ENCODE assay signal across 21 cellular contexts in genomic region chr3:186150234-186150830, GRCh38. TPM values are rescaled to one million over a fixed set of nuclear protein-coding genes. Genes with fewer than 3 reads are reported as not detected.
A peak's percentile ranks its signal among the peaks of the same experiment; 100 is the strongest.
DNase-seq lines count a peak whose midpoint lies in the region; ATAC-seq, FAIRE-seq and TF ChIP-seq lines count a peak whose summit lies in the region.
"Had no signal": no experiment of that assay in that cellular context is flagged by ENCODE, and none has a peak within 500 bp of the region (broad histone marks: within the 10 kb centered on the region; RNA-seq: fewer than 3 reads in every experiment).

No MANE protein-coding gene starts in this region.

- intact Hi-C loops in pancreas (cut with DNase I) (no loop called here), tibial artery (cut with DNase I; ENCODE audit: low total_unique reads) (no loop called here)

- no peak for FAIRE-seq in pancreas (lab: Jason Lieb, UNC)
- FAIRE-seq: G401.6, HTR-8/SVneo had no signal

- H2AFZ ChIP-seq in OCI-LY3 (ENCODE audit: low read depth, low read length), result no peak overlapping the region

- H3K4me2 ChIP-seq in OCI-LY3 (ENCODE audit: low read length), result 0 out of 2 replicates have a peak overlapping the region, but pooled peaks have one; percentile 1
- H3K4me2 ChIP-seq: KMS-11 had no signal

- CTCF ChIA-PET in activated CD4-positive, alpha-beta T cell treated with anti-CD3 and anti-CD28 coated beads, Interleukin-2, amount 10 ng/mL, durations not matched to agents 7 days and 5 days (lab: Charles Lee), result no interaction called here

- no peak overlapping the region for H3K4me3 ChIP-seq in OCI-LY3 (ENCODE audit: low read length)
- no peak overlapping the region for H3K4me3 ChIP-seq in endodermal cell (ENCODE audit: low read length)
- no peak overlapping the region for H3K4me3 ChIP-seq in pancreas
- H3K4me3 ChIP-seq in tibial artery, result no peak overlapping the region
- H3K4me3 ChIP-seq: SK-N-MC had no signal

- H3K4me1 ChIP-seq in OCI-LY3 (ENCODE audit: low read length), result peaks cover 41% of the 10 kb centered on the region
- H3K4me1 ChIP-seq in endodermal cell (ENCODE audit: control insufficient read depth, insufficient read depth, low read length), result no peaks in the 10 kb centered on the region
- H3K4me1 ChIP-seq in pancreas, result peaks cover 16 to 38% (median 34%) of the 10 kb centered on the region in 3 donors
- no peaks in the 10 kb centered on the region for H3K4me1 ChIP-seq in tibial artery

- no peaks in the 10 kb centered on the region for H3K79me2 ChIP-seq in OCI-LY3 (ENCODE audit: low read length)

- peaks cover 38% of the 10 kb centered on the region for H3K27me3 Mint-ChIP-seq in activated CD4-positive, alpha-beta T cell treated with anti-CD3 and anti-CD28 coated beads, Interleukin-2, amount 10 ng/mL, durations not matched to agents 7 days and 5 days
- H3K27me3 Mint-ChIP-seq in endodermal cell (ENCODE audit: insufficient read depth), result peaks cover 52% of the 10 kb centered on the region

- H3K36me3 ChIP-seq in OCI-LY3 (replicated peaks; ENCODE audit: low read depth, low read length), result peaks cover 4% of the 10 kb centered on the region
- no peaks in the 10 kb centered on the region for H3K36me3 ChIP-seq in endodermal cell (ENCODE audit: control insufficient read depth, insufficient read depth, low read length)
- H3K36me3 ChIP-seq in pancreas, result no peaks in the 10 kb centered on the region
- peaks cover 9 to 15% (median 13%) of the 10 kb centered on the region in 3 donors for H3K36me3 ChIP-seq in tibial artery

- TF ChIP-seq CTCF in OCI-LY3 (IDR thresholded peaks at IDR 0.05; ENCODE audit: low read depth, low read length) (no peak), endodermal cell (conservative IDR thresholded peaks at IDR 0.05) (no peak), pancreas (IDR thresholded peaks at IDR 0.05) (no peak), tibial artery (IDR thresholded peaks at IDR 0.05) (no peak)

- H3K27ac ChIP-seq in OCI-LY3 (ENCODE audit: low read length), result no peak overlapping the region
- no peak overlapping the region for H3K27ac ChIP-seq in endodermal cell (ENCODE audit: low read depth, low read length)
- H3K27ac ChIP-seq in pancreas, result peak overlapping the region; percentile 54 to 74 (median 68)
- no peak overlapping the region for H3K27ac ChIP-seq in caudate nucleus (ENCODE audit: low read depth, low read length)
- H3K27ac ChIP-seq in tibial artery, result no peak overlapping the region
- H3K27ac ChIP-seq: C4-2B, KMS-11, SK-N-MC had no signal

- ATAC-seq in pancreas, result peak; percentile 85 to 92 (median 88)
- ATAC-seq in GM21717 (IDR thresholded peaks at IDR 0.05; ENCODE audit: unreplicated experiment), result no peak
- ATAC-seq: PC-3 had no signal

- H3K4me1 Mint-ChIP-seq in activated CD4-positive, alpha-beta T cell treated with anti-CD3 and anti-CD28 coated beads, Interleukin-2, amount 10 ng/mL, durations not matched to agents 7 days and 5 days, result peaks cover 26% of the 10 kb centered on the region
- no peaks in the 10 kb centered on the region for H3K4me1 Mint-ChIP-seq in endodermal cell

- H3K4me3 Mint-ChIP-seq in activated CD4-positive, alpha-beta T cell treated with anti-CD3 and anti-CD28 coated beads, Interleukin-2, amount 10 ng/mL, durations not matched to agents 7 days and 5 days, result no peak overlapping the region
- H3K4me3 Mint-ChIP-seq in endodermal cell, result no peak overlapping the region

- no peaks in the 10 kb centered on the region for H3K9me3 ChIP-seq in OCI-LY3 (ENCODE audit: insufficient read depth, low read length)
- no peaks in the 10 kb centered on the region for H3K9me3 ChIP-seq in endodermal cell (ENCODE audit: control insufficient read depth, low read length)
- no peaks in the 10 kb centered on the region for H3K9me3 ChIP-seq in pancreas
- no peaks in the 10 kb centered on the region for H3K9me3 ChIP-seq in tibial artery

- WGBS in endodermal cell (ENCODE audit: insufficient coverage in 1 of 2, insufficient read length in 1 of 2), 2 experiments, result 75 to 79% methylated on average over 7 to 8 of the region's 8 CpGs
- 28 to 36% methylated on average over 8 of the region's 8 CpGs for WGBS in pancreas, 2 donors

- no peak for DNase-seq in activated CD4-positive, alpha-beta T cell treated with anti-CD3 and anti-CD28 coated beads, Interleukin-2, amount 10 ng/mL, durations not matched to agents 7 days and 5 days
- no peak for DNase-seq in activated CD4-positive, alpha-beta T cell treated with anti-CD3 and anti-CD28 coated beads for 4 hours
- DNase-seq in endodermal cell, result peak; percentile 59
- peak; percentile 69 to 94 (median 89) for DNase-seq in pancreas
- DNase-seq in caudate nucleus (lab: John Stamatoyannopoulos, UW), result no peak
- no peak for DNase-seq in tibial artery
- DNase-seq: 8988T, NCI-H1105 treated with DMSO at 0.1 percent for 48 hours, NCI-H2029 treated with DMSO at 0.1 percent for 48 hours, NCI-H226, NCI-H510A treated with DMSO at 0.1 percent for 48 hours, NCI-H748 treated with DMSO at 0.1 percent for 48 hours, PC-3, SHP77 had no signal

- peak overlapping the region; percentile 48 for H3K27ac Mint-ChIP-seq in activated CD4-positive, alpha-beta T cell treated with anti-CD3 and anti-CD28 coated beads, Interleukin-2, amount 10 ng/mL, durations not matched to agents 7 days and 5 days
- H3K27ac Mint-ChIP-seq in endodermal cell, result no peak overlapping the region

- no peaks in the 10 kb centered on the region for H3K9me3 Mint-ChIP-seq in activated CD4-positive, alpha-beta T cell treated with anti-CD3 and anti-CD28 coated beads, Interleukin-2, amount 10 ng/mL, durations not matched to agents 7 days and 5 days
- no peaks in the 10 kb centered on the region for H3K9me3 Mint-ChIP-seq in endodermal cell

- POLR2A ChIA-PET in activated CD4-positive, alpha-beta T cell treated with anti-CD3 and anti-CD28 coated beads, Interleukin-2, amount 10 ng/mL, durations not matched to agents 7 days and 5 days (lab: Charles Lee), result no interaction called here

- no peaks in the 10 kb centered on the region for H4K20me1 ChIP-seq in OCI-LY3 (ENCODE audit: insufficient read depth, low read length)

- H3K27me3 ChIP-seq in OCI-LY3 (ENCODE audit: low read depth, low read length) (peaks cover 3% of the 10 kb centered on the region; the same call in 1 of the 2 replicates), endodermal cell (ENCODE audit: control insufficient read depth, insufficient read depth, low read length, poor library complexity, severe bottlenecking) (peaks cover 11% of the 10 kb centered on the region), pancreas (no peaks in the 10 kb centered on the region), tibial artery (no peaks in the 10 kb centered on the region)

- peaks cover 2% of the 10 kb centered on the region for H3K36me3 Mint-ChIP-seq in activated CD4-positive, alpha-beta T cell treated with anti-CD3 and anti-CD28 coated beads, Interleukin-2, amount 10 ng/mL, durations not matched to agents 7 days and 5 days (ENCODE audit: low read depth)
- no peaks in the 10 kb centered on the region for H3K36me3 Mint-ChIP-seq in endodermal cell (ENCODE audit: low read depth)

- no peak overlapping the region for H3K9ac ChIP-seq in OCI-LY3 (ENCODE audit: low read length)
- H3K9ac ChIP-seq in endodermal cell (ENCODE audit: extremely low read depth, low read length, poor library complexity, severe bottlenecking), result no peak overlapping the region
- H3K9ac ChIP-seq: KMS-11 had no signal

RNA-seq across cellular contexts. Expression of gene ETV5, which starts 41.4 kb away (rescaled TPM):
- total RNA-seq in activated CD4-positive, alpha-beta T cell treated with anti-CD3 and anti-CD28 coated beads, Interleukin-2, amount 10 ng/mL, durations not matched to agents 7 days and 5 days, result under 1 TPM; 0.48 to 0.50 TPM
- 10 to 100 TPM; 56.4 to 84.1 TPM for total RNA-seq in endodermal cell
- polyA plus RNA-seq in endodermal cell (2013, experiment 1 of 2), result 35.3 TPM
- polyA plus RNA-seq in endodermal cell (2013, experiment 2 of 2), result 36.0 TPM
- 10 to 100 TPM; 17.1 to 58.5 (median 32.0) TPM for total RNA-seq in pancreas
- polyA plus RNA-seq in pancreas, result 10 to 100 TPM; 12.2 to 12.9 TPM

Comparison
In these comparisons a context has a peak if more than half of its experiments do, and no peak if none do; other contexts are left out.
1. DNase-seq: peak in endodermal cell (single experiment) and pancreas (6 of 6); none in activated CD4-positive, alpha-beta T cell treated with anti-CD3 and anti-CD28 coated beads, Interleukin-2, amount 10 ng/mL, durations not matched to agents 7 days and 5 days (single experiment), activated CD4-positive, alpha-beta T cell treated with anti-CD3 and anti-CD28 coated beads for 4 hours (0 of 2), caudate nucleus (0 of 61) and tibial artery (0 of 2).
2. H3K27ac ChIP-seq: peak in pancreas (4 of 4); none in OCI-LY3 (single experiment), endodermal cell (single experiment), caudate nucleus (single experiment) and tibial artery (0 of 2).
3. RNA of gene ETV5, which starts 41.4 kb away (total RNA-seq): 56.4 to 84.1 TPM in endodermal cell and 17.1 to 58.5 TPM in pancreas; 0.48 to 0.50 TPM in activated CD4-positive, alpha-beta T cell treated with anti-CD3 and anti-CD28 coated beads, Interleukin-2, amount 10 ng/mL, durations not matched to agents 7 days and 5 days; every median in the first group is over 10 times any median in the second.